Comparison of ENCODE assay signal across 25 cellular contexts in the genomic region with DNA sequence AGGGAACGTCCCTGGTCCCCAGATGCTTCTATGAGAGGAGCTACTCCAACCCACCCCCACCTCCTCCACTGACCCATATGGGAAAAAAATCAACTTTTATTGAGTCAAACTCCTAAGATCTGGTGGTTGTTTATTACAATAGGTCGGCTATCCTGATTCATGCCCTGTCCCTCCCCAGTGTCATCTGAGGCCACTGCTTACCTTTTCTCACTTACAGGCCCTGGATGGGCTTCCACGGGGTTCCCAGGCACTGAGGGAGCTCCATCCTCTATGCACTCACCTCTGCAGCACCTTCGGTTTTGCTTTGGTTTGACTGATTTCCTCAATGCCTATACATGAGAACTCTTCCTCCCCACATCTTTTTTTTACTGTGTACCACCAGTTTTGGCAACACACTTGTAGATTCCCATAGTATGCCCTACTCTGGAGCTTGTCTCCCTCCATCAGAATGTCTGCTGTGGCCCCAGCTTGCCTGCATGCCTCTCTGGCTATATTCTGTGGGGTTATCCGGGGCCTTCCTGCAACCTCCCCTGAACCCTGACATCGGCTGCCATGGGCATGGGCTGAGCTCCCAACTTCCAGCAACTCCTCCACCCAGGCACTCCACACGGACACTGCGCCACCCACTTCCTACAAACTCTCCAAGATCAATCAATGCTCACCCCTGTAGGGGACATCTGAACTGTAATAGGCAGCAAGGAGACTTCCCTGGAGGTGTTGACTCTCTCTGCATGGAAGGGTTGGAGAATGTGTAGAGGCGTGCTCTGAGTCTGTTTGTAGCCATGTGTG.
"Had no signal": no experiment of that assay in that cellular context is flagged by ENCODE, and none has a peak within 500 bp of the region (broad histone marks: within the 10 kb centered on the region; RNA-seq: fewer than 3 reads in every experiment).

No MANE protein-coding gene starts in this region.

- H3K36me3 Mint-ChIP-seq: naive thymus-derived CD8-positive, alpha-beta T cell; stimulated activated memory B cell treated with anti-CD40 and anti-IgM and Interleukin-4, amounts not matched to agents 10 μg/mL and 1 μg/mL and 100 μg/mL, for 72 hours had no signal

- H3K27ac ChIP-seq: left lung, lower lobe of right lung, parathyroid adenoma, right atrium auricular region, right lobe of liver, tibial nerve, upper lobe of left lung had no signal

- H3K27me3 Mint-ChIP-seq: stimulated activated memory B cell treated with anti-CD40 and anti-IgM and Interleukin-4, amounts not matched to agents 10 μg/mL and 1 μg/mL and 100 μg/mL, for 72 hours; stimulated activated naive CD8-positive, alpha-beta T cell treated with anti-CD3 and anti-CD28 coated beads, Interleukin-15, amount 100 ng/mL, for 72 hours had no signal

- H3K4me2 ChIP-seq: smooth muscle cell had no signal

- H3K9me3 Mint-ChIP-seq: nephron progenitor cell had no signal

- H3K36me3 ChIP-seq: left lung, lower lobe of right lung, right atrium auricular region, right lobe of liver, tibial nerve, upper lobe of left lung had no signal

- H3K4me3 ChIP-seq: left lung, lower lobe of right lung, right atrium auricular region, right lobe of liver, smooth muscle cell, tibial nerve, upper lobe of left lung had no signal

- H3K4me3 Mint-ChIP-seq: naive thymus-derived CD8-positive, alpha-beta T cell; nephron progenitor cell; stimulated activated memory B cell treated with anti-CD40 and anti-IgM and Interleukin-4, amounts not matched to agents 10 μg/mL and 1 μg/mL and 100 μg/mL, for 72 hours; stimulated activated naive CD8-positive, alpha-beta T cell treated with anti-CD3 and anti-CD28 coated beads, Interleukin-15, amount 100 ng/mL, for 72 hours had no signal

- H3K79me2 ChIP-seq: parathyroid adenoma had no signal

- ATAC-seq: left colon; left lung; lower lobe of right lung; naive thymus-derived CD8-positive, alpha-beta T cell; right lobe of liver; stimulated activated memory B cell treated with anti-CD40 and anti-IgM and Interleukin-4, amounts not matched to agents 10 μg/mL and 1 μg/mL and 100 μg/mL, for 72 hours; stimulated activated naive CD8-positive, alpha-beta T cell treated with anti-CD3 and anti-CD28 coated beads, Interleukin-15, amount 100 ng/mL, for 72 hours had no signal

- H3K4me1 ChIP-seq: left lung, lower lobe of right lung, parathyroid adenoma, right atrium auricular region, right lobe of liver, upper lobe of left lung had no signal

- H3K27ac Mint-ChIP-seq: naive thymus-derived CD8-positive, alpha-beta T cell; nephron progenitor cell; progenitor cell of endocrine pancreas; stimulated activated memory B cell treated with anti-CD40 and anti-IgM and Interleukin-4, amounts not matched to agents 10 μg/mL and 1 μg/mL and 100 μg/mL, for 72 hours had no signal

- DNase-seq: hippocampal formation; kidney; left colon; left lung; lower lobe of right lung; mammary epithelial cell; mesenchymal stem cell; naive thymus-derived CD8-positive, alpha-beta T cell; nephron progenitor cell; nucleus accumbens; right lobe of liver; stimulated activated CD4-positive, alpha-beta T cell treated with anti-CD3 and anti-CD28 coated beads, Interleukin-1b, Interleukin-23, amount 100 ng/mL, for 48 hours; stimulated activated CD4-positive, alpha-beta T cell treated with anti-CD3 and anti-CD28 coated beads, Interleukin-2, amount 100 ng/mL, for 48 hours; stimulated activated CD4-positive, alpha-beta T cell treated with anti-CD3 and anti-CD28 coated beads, Interleukin-4, amount 100 ng/mL, for 4 hours; stimulated activated CD8-positive, alpha-beta memory T cell treated with anti-CD3 and anti-CD28 coated beads, Interleukin-4, amount 100 ng/mL, for 48 hours; stimulated activated naive CD4-positive, alpha-beta T cell treated with Interleukin-2 at 50 U/mL for 16 hours; stimulated activated naive CD8-positive, alpha-beta T cell treated with anti-CD3 and anti-CD28 coated beads, Interleukin-15, amount 100 ng/mL, for 72 hours; substantia nigra; upper lobe of left lung had no signal

- H3K9me3 ChIP-seq: left lung, lower lobe of right lung, right atrium auricular region, right lobe of liver, tibial nerve, upper lobe of left lung had no signal

- H3K27me3 ChIP-seq: left lung, right atrium auricular region, right lobe of liver, tibial nerve, upper lobe of left lung had no signal

- H3K4me1 Mint-ChIP-seq: naive thymus-derived CD8-positive, alpha-beta T cell; stimulated activated memory B cell treated with anti-CD40 and anti-IgM and Interleukin-4, amounts not matched to agents 10 μg/mL and 1 μg/mL and 100 μg/mL, for 72 hours; stimulated activated naive CD8-positive, alpha-beta T cell treated with anti-CD3 and anti-CD28 coated beads, Interleukin-15, amount 100 ng/mL, for 72 hours had no signal

- H2AFZ ChIP-seq: parathyroid adenoma had no signal
